26 cellular contexts compared by ENCODE assay signal in genomic region chr10:131797626-131798025, GRCh38.
"Had no signal": no experiment of that assay in that cellular context is flagged by ENCODE, and none has a peak within 500 bp of the region (broad histone marks: within the 10 kb centered on the region; RNA-seq: fewer than 3 reads in every experiment).

No MANE protein-coding gene starts in this region.

- H3K27me3 Mint-ChIP-seq: progenitor cell of endocrine pancreas had no signal

- H3K4me1 Mint-ChIP-seq: naive thymus-derived CD8-positive, alpha-beta T cell; stimulated activated effector memory CD8-positive, alpha-beta T cell treated with anti-CD3 and anti-CD28 coated beads, Interleukin-12 subunit alpha, Interleukin-12 subunit beta, amount 100 ng/mL, for 72 hours had no signal

- H3K4me3 Mint-ChIP-seq: dendritic cell treated with granulocyte-macrophage colony-stimulating factor and Interleukin-4, amounts not matched to agents 40 ng/mL and 50 ng/mL, for 4 days; naive thymus-derived CD8-positive, alpha-beta T cell; nephron progenitor cell; stimulated activated effector memory CD8-positive, alpha-beta T cell treated with anti-CD3 and anti-CD28 coated beads, Interleukin-12 subunit alpha, Interleukin-12 subunit beta, amount 100 ng/mL, for 72 hours had no signal

- H3K36me3 Mint-ChIP-seq: stimulated activated effector memory CD8-positive, alpha-beta T cell treated with anti-CD3 and anti-CD28 coated beads, Interleukin-12 subunit alpha, Interleukin-12 subunit beta, amount 100 ng/mL, for 72 hours had no signal

- H3K27ac Mint-ChIP-seq: dendritic cell treated with granulocyte-macrophage colony-stimulating factor and Interleukin-4, amounts not matched to agents 40 ng/mL and 50 ng/mL, for 4 days; naive thymus-derived CD8-positive, alpha-beta T cell; nephron progenitor cell; progenitor cell of endocrine pancreas; stimulated activated effector memory CD8-positive, alpha-beta T cell treated with anti-CD3 and anti-CD28 coated beads, Interleukin-12 subunit alpha, Interleukin-12 subunit beta, amount 100 ng/mL, for 72 hours had no signal

- H3K4me3 ChIP-seq: esophagus squamous epithelium, heart right ventricle, lower lobe of right lung, pancreas, testis, tibial artery, upper lobe of left lung, uterus had no signal

- H3K36me3 ChIP-seq: esophagus squamous epithelium, heart right ventricle, lower lobe of right lung, pancreas, tibial artery, upper lobe of left lung, uterus had no signal

- DNase-seq: effector CD8-positive, alpha-beta T cell; erythroblast; esophagus squamous epithelium; foreskin melanocyte; glutamatergic neuron; heart right ventricle; hippocampal formation; kidney glomerular epithelial cell; left colon; left ventricle myocardium superior; lower lobe of right lung; naive thymus-derived CD8-positive, alpha-beta T cell; nephron progenitor cell; nucleus accumbens; pancreas; stimulated activated CD4-positive, alpha-beta T cell treated with anti-CD3 and anti-CD28 coated beads, Interleukin-2, amount 100 ng/mL, for 24 hours; stimulated activated CD4-positive, alpha-beta T cell treated with anti-CD3 and anti-CD28 coated beads, Interleukin-4, amount 100 ng/mL, for 24 hours; stimulated activated naive CD4-positive, alpha-beta T cell treated with Interleukin-2 at 50 U/mL for 16 hours; substantia nigra; testis; tibial artery; uterus had no signal

- H3K4me1 ChIP-seq: esophagus squamous epithelium, heart right ventricle, lower lobe of right lung, pancreas, testis, tibial artery, upper lobe of left lung, uterus had no signal

- H3K9me3 ChIP-seq: pancreas, testis had no signal

- H3K27ac ChIP-seq: esophagus squamous epithelium, heart right ventricle, lower lobe of right lung, pancreas, testis, tibial artery, upper lobe of left lung, uterus had no signal

- H3K27me3 ChIP-seq: pancreas, testis, upper lobe of left lung, uterus had no signal
